21 cellular contexts compared by ENCODE assay signal in the genomic region with DNA sequence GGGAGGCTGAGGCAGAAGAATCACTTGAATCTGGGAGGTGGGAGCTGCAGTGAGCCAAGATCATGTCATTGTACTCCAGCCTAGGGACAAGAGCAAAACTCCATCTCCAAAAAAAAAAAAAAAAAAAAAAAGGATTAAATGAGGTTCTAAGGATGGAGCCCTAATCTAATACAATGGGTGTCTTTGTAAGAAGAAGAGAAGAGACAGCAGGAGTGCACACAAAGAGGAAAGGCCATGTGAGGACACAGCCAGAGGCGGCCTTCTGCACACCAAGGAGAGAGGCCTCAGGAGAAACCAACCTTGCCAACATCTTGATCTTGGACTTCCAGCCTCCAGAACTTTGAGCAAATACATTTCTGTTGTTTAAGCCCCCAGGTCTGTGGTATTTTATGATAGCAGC.
DNase-seq lines count a peak whose midpoint lies in the region; ATAC-seq and TF ChIP-seq lines count a peak whose summit lies in the region.
"Had no signal": no experiment of that assay in that cellular context is flagged by ENCODE, and none has a peak within 500 bp of the region (broad histone marks: within the 10 kb centered on the region; RNA-seq: fewer than 3 reads in every experiment).

No MANE protein-coding gene starts in this region.

- peak overlapping the region; percentile 95 for H3K27ac Mint-ChIP-seq in T-helper 1 cell treated with Interleukin-12 subunit alpha and Interleukin-12 subunit beta and Interleukin-4 antibody, amounts not matched to agents 30 μg/mL and 1 μg/mL, for 36 hours
- peak overlapping the region; percentile 52 for H3K27ac Mint-ChIP-seq in CD8-positive, alpha-beta T cell
- H3K27ac Mint-ChIP-seq in central memory CD8-positive, alpha-beta T cell (ENCODE audit: low read depth), result peak overlapping the region; percentile 35
- peak overlapping the region; percentile 82 for H3K27ac Mint-ChIP-seq in stimulated activated memory B cell treated with anti-CD40 and anti-IgM and Interleukin-4, amounts not matched to agents 10 μg/mL and 1 μg/mL and 100 μg/mL, for 72 hours

- H3K4me3 Mint-ChIP-seq in T-helper 1 cell treated with Interleukin-12 subunit alpha and Interleukin-12 subunit beta and Interleukin-4 antibody, amounts not matched to agents 30 μg/mL and 1 μg/mL, for 36 hours, result peak overlapping the region; percentile 10
- no peak overlapping the region for H3K4me3 Mint-ChIP-seq in CD8-positive, alpha-beta T cell
- H3K4me3 Mint-ChIP-seq in central memory CD8-positive, alpha-beta T cell, result no peak overlapping the region
- H3K4me3 Mint-ChIP-seq in stimulated activated memory B cell treated with anti-CD40 and anti-IgM and Interleukin-4, amounts not matched to agents 10 μg/mL and 1 μg/mL and 100 μg/mL, for 72 hours, result no peak overlapping the region

- CTCF ChIA-PET in CD8-positive, alpha-beta T cell (lab: Charles Lee), result interaction anchor here (0.7 kb wide), 1 partner anchor 66 kb away, joined by 3 read pairs; no protein-coding TSS in a partner anchor

- no peaks in the 10 kb centered on the region for H3K27me3 ChIP-seq in CD8-positive, alpha-beta T cell (ENCODE audit: insufficient read depth, low read length)
- H3K27me3 ChIP-seq: Peyer's patch, SJCRH30 had no signal

- no peak for TF ChIP-seq CTCF in CD8-positive, alpha-beta T cell (IDR thresholded peaks at IDR 0.05)

- POLR2A ChIA-PET in CD8-positive, alpha-beta T cell (lab: Charles Lee), result no interaction called here

- peaks cover 11% of the 10 kb centered on the region for H3K36me3 Mint-ChIP-seq in T-helper 1 cell treated with Interleukin-12 subunit alpha and Interleukin-12 subunit beta and Interleukin-4 antibody, amounts not matched to agents 30 μg/mL and 1 μg/mL, for 36 hours (ENCODE audit: low read depth)
- H3K36me3 Mint-ChIP-seq in CD8-positive, alpha-beta T cell, result no peaks in the 10 kb centered on the region
- H3K36me3 Mint-ChIP-seq in central memory CD8-positive, alpha-beta T cell (ENCODE audit: insufficient read depth), result no peaks in the 10 kb centered on the region
- H3K36me3 Mint-ChIP-seq in stimulated activated memory B cell treated with anti-CD40 and anti-IgM and Interleukin-4, amounts not matched to agents 10 μg/mL and 1 μg/mL and 100 μg/mL, for 72 hours, result no peaks in the 10 kb centered on the region

- DNase-seq in T-helper 1 cell (no peak), NCI-H1930 (lab: John Stamatoyannopoulos, UW) (no peak), Right ventricle myocardium inferior (ENCODE audit: missing footprints) (no peak), occipital lobe (lab: John Stamatoyannopoulos, UW) (no peak)
- DNase-seq in CD8-positive, alpha-beta T cell, result no peak
- no peak for DNase-seq in central memory CD8-positive, alpha-beta T cell (ENCODE audit: low spot score in 2 of 2)
- DNase-seq: ACHN, C1 segment of cervical spinal cord, COR-L47, DMS79, MV-4-11, NCI-H1694, NCI-H2081 treated with DMSO at 0.1 percent for 48 hours, NCI-H2171 treated with DMSO at 0.1 percent for 48 hours, NCI-H524 treated with DMSO at 0.1 percent for 48 hours, Peyer's patch had no signal

- H3K9me3 Mint-ChIP-seq in T-helper 1 cell treated with Interleukin-12 subunit alpha and Interleukin-12 subunit beta and Interleukin-4 antibody, amounts not matched to agents 30 μg/mL and 1 μg/mL, for 36 hours, result peaks cover 6% of the 10 kb centered on the region
- H3K9me3 Mint-ChIP-seq in CD8-positive, alpha-beta T cell, result no peaks in the 10 kb centered on the region
- H3K9me3 Mint-ChIP-seq in central memory CD8-positive, alpha-beta T cell, result no peaks in the 10 kb centered on the region
- no peaks in the 10 kb centered on the region for H3K9me3 Mint-ChIP-seq in stimulated activated memory B cell treated with anti-CD40 and anti-IgM and Interleukin-4, amounts not matched to agents 10 μg/mL and 1 μg/mL and 100 μg/mL, for 72 hours

- intact Hi-C loops in CD8-positive, alpha-beta T cell (cut with DNase I, micrococcal nuclease), result no loop called here
- intact Hi-C loops in Right ventricle myocardium inferior (cut with DNase I), result no loop called here

- H3K4me1 Mint-ChIP-seq in T-helper 1 cell treated with Interleukin-12 subunit alpha and Interleukin-12 subunit beta and Interleukin-4 antibody, amounts not matched to agents 30 μg/mL and 1 μg/mL, for 36 hours (ENCODE audit: low read depth), result peaks cover 52% of the 10 kb centered on the region
- peaks cover 18% of the 10 kb centered on the region for H3K4me1 Mint-ChIP-seq in CD8-positive, alpha-beta T cell (ENCODE audit: low read depth)
- peaks cover 14% of the 10 kb centered on the region for H3K4me1 Mint-ChIP-seq in central memory CD8-positive, alpha-beta T cell
- peaks cover 24% of the 10 kb centered on the region for H3K4me1 Mint-ChIP-seq in stimulated activated memory B cell treated with anti-CD40 and anti-IgM and Interleukin-4, amounts not matched to agents 10 μg/mL and 1 μg/mL and 100 μg/mL, for 72 hours

- H3K27me3 Mint-ChIP-seq in T-helper 1 cell treated with Interleukin-12 subunit alpha and Interleukin-12 subunit beta and Interleukin-4 antibody, amounts not matched to agents 30 μg/mL and 1 μg/mL, for 36 hours (ENCODE audit: low read depth), result no peaks in the 10 kb centered on the region
- H3K27me3 Mint-ChIP-seq in CD8-positive, alpha-beta T cell (ENCODE audit: low read depth), result no peaks in the 10 kb centered on the region
- H3K27me3 Mint-ChIP-seq in central memory CD8-positive, alpha-beta T cell, result peaks cover 4% of the 10 kb centered on the region
- H3K27me3 Mint-ChIP-seq in stimulated activated memory B cell treated with anti-CD40 and anti-IgM and Interleukin-4, amounts not matched to agents 10 μg/mL and 1 μg/mL and 100 μg/mL, for 72 hours, result no peaks in the 10 kb centered on the region
- H3K27me3 Mint-ChIP-seq: IgD-negative memory B cell had no signal

- no peaks in the 10 kb centered on the region for H3K9me3 ChIP-seq in CD8-positive, alpha-beta T cell (ENCODE audit: low read length)
- H3K9me3 ChIP-seq: Peyer's patch, SJCRH30 had no signal

- no peak overlapping the region for H3K27ac ChIP-seq in CD8-positive, alpha-beta T cell (ENCODE audit: low read depth, low read length)
- H3K27ac ChIP-seq: 22Rv1, Peyer's patch, SJCRH30 had no signal

- H3K4me1 ChIP-seq in CD8-positive, alpha-beta T cell (ENCODE audit: insufficient read depth, low read length), result peaks cover 14% of the 10 kb centered on the region
- H3K4me1 ChIP-seq: SJCRH30 had no signal

- ATAC-seq in CD8-positive, alpha-beta T cell, result no peak
- no peak for ATAC-seq in central memory CD8-positive, alpha-beta T cell (replicated peaks; ENCODE audit: extremely low read depth, poor library complexity, severe bottlenecking)
- ATAC-seq in stimulated activated memory B cell treated with anti-CD40 and anti-IgM and Interleukin-4, amounts not matched to agents 10 μg/mL and 1 μg/mL and 100 μg/mL, for 72 hours, result no peak
- ATAC-seq in Right ventricle myocardium inferior, result no peak

- no peaks in the 10 kb centered on the region for H3K36me3 ChIP-seq in CD8-positive, alpha-beta T cell (ENCODE audit: insufficient read depth, low read length)
- H3K36me3 ChIP-seq: Peyer's patch, SJCRH30 had no signal

- H3K4me3 ChIP-seq in CD8-positive, alpha-beta T cell (ENCODE audit: low read depth, low read length), result no peak overlapping the region
- H3K4me3 ChIP-seq: Peyer's patch, SJCRH30 had no signal

Comparison
In these comparisons a context has a peak if more than half of its experiments do, and no peak if none do; other contexts are left out.
1. H3K27ac Mint-ChIP-seq: peak in every context shown above with its lines; median percentile 95 in T-helper 1 cell treated with Interleukin-12 subunit alpha and Interleukin-12 subunit beta and Interleukin-4 antibody, amounts not matched to agents 30 μg/mL and 1 μg/mL, for 36 hours; 82 in stimulated activated memory B cell treated with anti-CD40 and anti-IgM and Interleukin-4, amounts not matched to agents 10 μg/mL and 1 μg/mL and 100 μg/mL, for 72 hours; 52 in CD8-positive, alpha-beta T cell; 35 in central memory CD8-positive, alpha-beta T cell.